ENCODE assay signal across 28 cellular contexts in genomic region chr14:71730471-71730870, GRCh38.
DNase-seq lines count a peak whose midpoint lies in the region; ATAC-seq and TF ChIP-seq lines count a peak whose summit lies in the region.
"Had no signal": no experiment of that assay in that cellular context is flagged by ENCODE, and none has a peak within 500 bp of the region (broad histone marks: within the 10 kb centered on the region; RNA-seq: fewer than 3 reads in every experiment).

No MANE protein-coding gene starts in this region.

- no peak for ATAC-seq in HG02840 (IDR thresholded peaks at IDR 0.05; ENCODE audit: low FRiP score, unreplicated experiment)
- ATAC-seq: activated CD8-positive, alpha-beta memory T cell treated with anti-CD3 and anti-CD28 coated beads, Interleukin-2, amount 10 ng/mL, durations not matched to agents 7 days and 5 days; activated T-cell treated with anti-CD3 and anti-CD28 coated beads, Interleukin-2, amount 50 U/mL, for 72 hours; left ventricle myocardium superior; Panc1; WTC11 had no signal

- no peak overlapping the region for H3K27ac Mint-ChIP-seq in endodermal cell
- H3K27ac Mint-ChIP-seq: activated CD8-positive, alpha-beta memory T cell treated with anti-CD3 and anti-CD28 coated beads, Interleukin-2, amount 10 ng/mL, durations not matched to agents 7 days and 5 days; activated naive CD4-positive, alpha-beta T cell treated with anti-CD3 and anti-CD28 coated beads, Interleukin-2, amount 50 U/mL, for 24 hours; activated T-cell treated with anti-CD3 and anti-CD28 coated beads, Interleukin-2, amount 50 U/mL, for 72 hours; type B pancreatic cell; WTC11 had no signal

- H3K9me3 ChIP-seq in skeletal muscle satellite cell (replicated peaks; ENCODE audit: low read length) = no peaks in the 10 kb centered on the region
- no peaks in the 10 kb centered on the region for H3K9me3 ChIP-seq in endodermal cell (ENCODE audit: control insufficient read depth, low read length)
- H3K9me3 ChIP-seq: Caco-2 had no signal

- TF ChIP-seq CTCF in endodermal cell (conservative IDR thresholded peaks at IDR 0.05) = no peak

- H3K27me3 ChIP-seq in skeletal muscle satellite cell (ENCODE audit: control insufficient read depth, insufficient read depth, low read length) (no peaks in the 10 kb centered on the region), endodermal cell (ENCODE audit: control insufficient read depth, insufficient read depth, low read length, poor library complexity, severe bottlenecking) (no peaks in the 10 kb centered on the region)

- DNase-seq in EL (peak; percentile 31), LHCN-M2 (ENCODE audit: low read depth) (peak; percentile 86), caudate nucleus (lab: John Stamatoyannopoulos, UW) (peak in 1 of 61 donors; percentile 16), NCI-H526 treated with DMSO at 0.1 percent for 48 hours (lab: John Stamatoyannopoulos, UW) (no peak), endodermal cell (no peak)
- DNase-seq: activated CD4-positive, alpha-beta T cell treated with anti-CD3 and anti-CD28 coated beads, Interleukin-2, amount 50 U/mL, for 1 hour; activated CD8-positive, alpha-beta memory T cell treated with anti-CD3 and anti-CD28 coated beads, Interleukin-2, amount 10 ng/mL, durations not matched to agents 7 days and 5 days; activated T-cell treated with anti-CD3 and anti-CD28 coated beads, Interleukin-2, amount 50 U/mL, for 72 hours; Caco-2; DMS79; IMR-90; left ventricle myocardium superior; naive B cell; NCI-H1105 treated with DMSO at 0.1 percent for 48 hours; NCI-H1930; NCI-H69; SHP77 treated with DMSO at 0.1 percent for 48 hours; small intestine; stimulated activated CD4-positive, alpha-beta T cell treated with anti-CD3 and anti-CD28 coated beads, Interleukin-2, amount 100 ng/mL, for 48 hours; SW 1271; T1000 had no signal

- no peak overlapping the region for H3K4me3 Mint-ChIP-seq in endodermal cell
- H3K4me3 Mint-ChIP-seq: activated CD8-positive, alpha-beta memory T cell treated with anti-CD3 and anti-CD28 coated beads, Interleukin-2, amount 10 ng/mL, durations not matched to agents 7 days and 5 days; activated naive CD4-positive, alpha-beta T cell treated with anti-CD3 and anti-CD28 coated beads, Interleukin-2, amount 50 U/mL, for 24 hours; activated T-cell treated with anti-CD3 and anti-CD28 coated beads, Interleukin-2, amount 50 U/mL, for 72 hours; naive B cell; type B pancreatic cell; WTC11 had no signal

- H3K36me3 Mint-ChIP-seq in endodermal cell (ENCODE audit: low read depth) = peaks cover 63% of the 10 kb centered on the region

- H3K27ac ChIP-seq in caudate nucleus (ENCODE audit: low read depth, low read length) (peak overlapping the region; percentile 65), endodermal cell (ENCODE audit: low read depth, low read length) (no peak overlapping the region)
- H3K27ac ChIP-seq: C4-2B had no signal

- H3K4me1 Mint-ChIP-seq in endodermal cell = no peaks in the 10 kb centered on the region
- H3K4me1 Mint-ChIP-seq: activated naive CD4-positive, alpha-beta T cell treated with anti-CD3 and anti-CD28 coated beads, Interleukin-2, amount 50 U/mL, for 24 hours; WTC11 had no signal

- H3K4me3 ChIP-seq in skeletal muscle satellite cell (ENCODE audit: low read length) = no peak overlapping the region
- H3K4me3 ChIP-seq in endodermal cell (ENCODE audit: low read length) = no peak overlapping the region

- H3K9me3 Mint-ChIP-seq in endodermal cell = no peaks in the 10 kb centered on the region
- H3K9me3 Mint-ChIP-seq: activated naive CD4-positive, alpha-beta T cell treated with anti-CD3 and anti-CD28 coated beads, Interleukin-2, amount 50 U/mL, for 24 hours; activated T-cell treated with anti-CD3 and anti-CD28 coated beads, Interleukin-2, amount 50 U/mL, for 72 hours; naive B cell; type B pancreatic cell; WTC11 had no signal

- no peaks in the 10 kb centered on the region for H3K27me3 Mint-ChIP-seq in endodermal cell (ENCODE audit: insufficient read depth)
- H3K27me3 Mint-ChIP-seq: activated CD8-positive, alpha-beta memory T cell treated with anti-CD3 and anti-CD28 coated beads, Interleukin-2, amount 10 ng/mL, durations not matched to agents 7 days and 5 days; activated naive CD4-positive, alpha-beta T cell treated with anti-CD3 and anti-CD28 coated beads, Interleukin-2, amount 50 U/mL, for 24 hours; naive B cell; type B pancreatic cell had no signal

- H3K4me2 ChIP-seq in skeletal muscle satellite cell (ENCODE audit: low read length) = no peak overlapping the region

- peaks cover 51% of the 10 kb centered on the region for H3K36me3 ChIP-seq in skeletal muscle satellite cell (ENCODE audit: insufficient read depth, low read length)
- H3K36me3 ChIP-seq in endodermal cell (ENCODE audit: control insufficient read depth, insufficient read depth, low read length) = peaks cover 73% of the 10 kb centered on the region

- whole genome bisulfite sequencing in endodermal cell (ENCODE audit: insufficient coverage in 1 of 2, insufficient read length in 1 of 2), 2 experiments = 100% methylated on average over 1 of the region's 1 CpG

- H3K9ac ChIP-seq in skeletal muscle satellite cell (ENCODE audit: low read depth, low read length) = peak overlapping the region; percentile 30
- H3K9ac ChIP-seq in endodermal cell (ENCODE audit: extremely low read depth, low read length, poor library complexity, severe bottlenecking) = no peak overlapping the region

- H3K4me1 ChIP-seq in skeletal muscle satellite cell (ENCODE audit: control insufficient read depth, insufficient read depth, low read length) = peaks cover 58% of the 10 kb centered on the region
- H3K4me1 ChIP-seq in endodermal cell (ENCODE audit: control insufficient read depth, insufficient read depth, low read length) = no peaks in the 10 kb centered on the region
- H3K4me1 ChIP-seq: Caco-2 had no signal

Comparison
In these comparisons a context has a peak if more than half of its experiments do, and no peak if none do; other contexts are left out.
1. DNase-seq: peak in EL (single experiment) and LHCN-M2 (single experiment); none in NCI-H526 treated with DMSO at 0.1 percent for 48 hours (single experiment) and endodermal cell (single experiment).